Comparison of ENCODE assay signal across 1 cellular context in genomic region chr5:142322747-142323479, GRCh38.
TF ChIP-seq lines count a peak whose summit lies in the region.

No MANE protein-coding gene starts in this region.

TF ChIP-seq in GM23338, 12 proteins besides CTCF, POLR2A, EP300 and RAD21 (continued from another document):
- no peak for TF ChIP-seq ETS1 (IDR thresholded peaks at IDR 0.05)
- no peak for TF ChIP-seq CREB1 (CRISPR knock-in tag; IDR thresholded peaks at IDR 0.05; ENCODE audit: low read depth)
- TF ChIP-seq POLR2AphosphoS5 (IDR thresholded peaks at IDR 0.05; ENCODE audit: low read depth): no peak; the same call in 1 of the 2 replicates
- no peak for TF ChIP-seq ZNF331 (CRISPR knock-in tag; IDR thresholded peaks at IDR 0.05; ENCODE audit: low read depth)
